In genomic region chr1:192382758-192383157, GRCh38 we compare ENCODE assay signal across 15 cellular contexts.
"Had no signal": no experiment of that assay in that cellular context is flagged by ENCODE, and none has a peak within 500 bp of the region (broad histone marks: within the 10 kb centered on the region; RNA-seq: fewer than 3 reads in every experiment).

No MANE protein-coding gene starts in this region.

- H3K4me3 ChIP-seq: lower lobe of right lung, tibial artery, vagina had no signal

- H3K9me3 ChIP-seq: lower lobe of right lung, vagina had no signal

- H3K79me2 ChIP-seq: parathyroid adenoma had no signal

- H3K36me3 ChIP-seq: lower lobe of right lung, tibial artery, vagina had no signal

- DNase-seq: activated effector memory CD4-positive, alpha-beta T cell treated with Interleukin-2 at 50 U/mL for 16 hours; activated T-cell treated with anti-CD3 and anti-CD28 coated beads, Interleukin-2, amount 50 U/mL, for 1 hour; amniotic stem cell; cortex of kidney; effector memory CD8-positive, alpha-beta T cell; immature natural killer cell; lower lobe of right lung; naive B cell; retina; tibial artery had no signal

- ATAC-seq: activated naive CD4-positive, alpha-beta T cell treated with anti-CD3 and anti-CD28 coated beads, Interleukin-2, amount 50 U/mL, for 72 hours; effector memory CD8-positive, alpha-beta T cell; lower lobe of right lung had no signal

- H3K4me1 Mint-ChIP-seq: central memory CD8-positive, alpha-beta T cell; immature natural killer cell; naive B cell had no signal

- H2AFZ ChIP-seq: parathyroid adenoma had no signal

- H3K36me3 Mint-ChIP-seq: activated naive CD4-positive, alpha-beta T cell treated with anti-CD3 and anti-CD28 coated beads, Interleukin-2, amount 50 U/mL, for 72 hours; brain; immature natural killer cell; naive B cell had no signal

- H3K27me3 Mint-ChIP-seq: brain; central memory CD8-positive, alpha-beta T cell; effector memory CD8-positive, alpha-beta T cell; naive B cell had no signal

- H3K4me3 Mint-ChIP-seq: brain; central memory CD8-positive, alpha-beta T cell; effector memory CD8-positive, alpha-beta T cell; immature natural killer cell; naive B cell had no signal

- H3K27ac Mint-ChIP-seq: activated naive CD4-positive, alpha-beta T cell treated with anti-CD3 and anti-CD28 coated beads, Interleukin-2, amount 50 U/mL, for 72 hours; brain; effector memory CD8-positive, alpha-beta T cell; immature natural killer cell; naive B cell had no signal

- H3K27ac ChIP-seq: lower lobe of right lung, parathyroid adenoma, tibial artery, vagina had no signal

- H3K4me1 ChIP-seq: lower lobe of right lung, parathyroid adenoma, tibial artery, vagina had no signal

- H3K9me3 Mint-ChIP-seq: activated naive CD4-positive, alpha-beta T cell treated with anti-CD3 and anti-CD28 coated beads, Interleukin-2, amount 50 U/mL, for 72 hours had no signal

- H3K27me3 ChIP-seq: tibial artery, vagina had no signal

- H3K9ac ChIP-seq: parathyroid adenoma had no signal
